In the genomic region with DNA sequence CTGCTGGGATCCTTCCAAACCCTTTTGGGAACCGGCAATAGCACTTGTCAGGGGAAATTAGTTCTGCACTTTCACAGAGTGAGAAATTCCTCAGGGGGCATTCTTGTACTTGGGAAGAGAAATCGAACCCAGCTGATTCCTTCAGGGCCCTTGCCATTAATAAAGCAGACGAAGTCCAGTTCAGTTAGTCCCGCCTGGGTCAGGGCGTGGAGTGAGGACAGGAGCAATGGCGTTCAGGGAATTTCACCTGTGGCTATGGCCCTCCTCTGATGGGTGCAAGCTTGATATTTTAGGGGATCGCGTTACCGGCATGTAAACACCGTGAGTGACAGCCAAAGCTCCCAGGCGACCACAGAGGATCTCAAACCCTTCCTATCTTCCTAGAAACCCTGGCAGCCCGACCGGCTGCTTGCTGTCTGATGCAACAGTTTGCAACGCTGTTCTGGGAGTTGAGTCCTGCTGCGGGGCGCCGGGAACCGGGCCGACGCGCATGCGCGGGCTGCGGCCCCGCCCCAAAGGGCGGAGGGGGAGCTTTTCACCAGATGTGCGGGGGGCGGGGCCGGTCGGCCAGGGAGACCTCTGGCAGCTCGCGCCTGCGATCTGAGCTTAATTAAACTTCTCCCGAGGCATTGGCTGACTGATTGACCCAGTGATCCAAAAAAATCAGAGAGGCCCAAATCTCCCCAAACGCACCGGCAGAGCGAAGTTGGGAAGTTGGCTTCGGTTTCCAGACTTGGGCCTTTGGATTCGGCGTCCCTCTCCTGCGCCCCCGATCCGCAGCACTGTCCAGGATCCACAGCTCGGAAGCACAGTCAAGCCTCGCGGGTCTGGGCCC, we compare ENCODE assay signal across 8 cellular contexts. TPM values are rescaled to one million over a fixed set of nuclear protein-coding genes. Genes with fewer than 3 reads are reported as not detected.
DNase-seq lines count a peak whose midpoint lies in the region; ATAC-seq lines count a peak whose summit lies in the region.

No MANE protein-coding gene starts in this region.

- peak overlapping the region; percentile 76 for H3K27ac Mint-ChIP-seq in activated T-helper 1 cell treated with anti-CD3 and anti-CD28 coated beads, Interleukin-12 subunit alpha, Interleukin-12 subunit beta, Interleukin-2, Interleukin-4 antibody, amounts not matched to agents 30 ng/mL and 10 ng/mL and 1 ng/mL, durations not matched to agents 14 hours and 24 hours and 36 hours
- peak overlapping the region in 1 of 6 donors; percentile 27 for H3K27ac Mint-ChIP-seq in naive B cell

- no peaks in the 10 kb centered on the region for H3K36me3 ChIP-seq in KOPT-K1 (ENCODE audit: insufficient read depth, low read length)

- no peaks in the 10 kb centered on the region for H3K36me3 Mint-ChIP-seq in activated T-helper 1 cell treated with anti-CD3 and anti-CD28 coated beads, Interleukin-12 subunit alpha, Interleukin-12 subunit beta, Interleukin-2, Interleukin-4 antibody, amounts not matched to agents 30 ng/mL and 10 ng/mL and 1 ng/mL, durations not matched to agents 14 hours and 24 hours and 36 hours (ENCODE audit: low read depth)
- H3K36me3 Mint-ChIP-seq in naive B cell, result no peaks in the 10 kb centered on the region

- H3K4me1 Mint-ChIP-seq in activated T-helper 1 cell treated with anti-CD3 and anti-CD28 coated beads, Interleukin-12 subunit alpha, Interleukin-12 subunit beta, Interleukin-2, Interleukin-4 antibody, amounts not matched to agents 30 ng/mL and 10 ng/mL and 1 ng/mL, durations not matched to agents 14 hours and 24 hours and 36 hours (ENCODE audit: low read depth), result peaks cover 36% of the 10 kb centered on the region
- H3K4me1 Mint-ChIP-seq in naive B cell, result peaks cover 3 to 14% (median 9%) of the 10 kb centered on the region in 3 donors

- no peaks in the 10 kb centered on the region for H3K27me3 Mint-ChIP-seq in activated T-helper 1 cell treated with anti-CD3 and anti-CD28 coated beads, Interleukin-12 subunit alpha, Interleukin-12 subunit beta, Interleukin-2, Interleukin-4 antibody, amounts not matched to agents 30 ng/mL and 10 ng/mL and 1 ng/mL, durations not matched to agents 14 hours and 24 hours and 36 hours (ENCODE audit: insufficient read depth)
- peaks cover 25 to 49% (median 29%) of the 10 kb centered on the region in 3 donors for H3K27me3 Mint-ChIP-seq in naive B cell

- DNase-seq in DMS53 (lab: John Stamatoyannopoulos, UW), result peak; percentile 95
- peak; percentile 96 for DNase-seq in RKO (ENCODE audit: low spot score)
- peak; percentile 87 for DNase-seq in activated T-helper 1 cell treated with anti-CD3 and anti-CD28 coated beads, Interleukin-12 subunit alpha, Interleukin-12 subunit beta, Interleukin-2, Interleukin-4 antibody, amounts not matched to agents 30 ng/mL and 10 ng/mL and 1 ng/mL, durations not matched to agents 14 hours and 24 hours and 36 hours (ENCODE audit: low spot score)
- DNase-seq in fibroblast of gingiva (ENCODE audit: low read depth), result peak; percentile 97
- DNase-seq in naive B cell, result peak; percentile 77
- peak; percentile 71 to 86 for DNase-seq in stimulated activated CD8-positive, alpha-beta memory T cell treated with anti-CD3 and anti-CD28 coated beads, Interleukin-7, amount 100 ng/mL, for 4 hours (ENCODE audit: low read depth in 2 of 2)

- peak; percentile 69 for ATAC-seq in GM21786 (IDR thresholded peaks at IDR 0.05; ENCODE audit: unreplicated experiment)
- peak; percentile 66 to 70 for ATAC-seq in naive B cell (ENCODE audit: low read depth in 2 of 2)

- intact Hi-C loops in activated T-helper 1 cell treated with anti-CD3 and anti-CD28 coated beads, Interleukin-12 subunit alpha, Interleukin-12 subunit beta, Interleukin-2, Interleukin-4 antibody, amounts not matched to agents 30 ng/mL and 10 ng/mL and 1 ng/mL, durations not matched to agents 14 hours and 24 hours and 36 hours (cut with micrococcal nuclease), result loop anchor here (1.0 kb wide), 4 partner anchors 52 to 325 kb away; a partner anchor contains a TSS

- peak overlapping the region; percentile 58 for H3K27ac ChIP-seq in KOPT-K1 (ENCODE audit: low read depth, low read length, poor library complexity, severe bottlenecking)

- no peaks in the 10 kb centered on the region for H3K9me3 ChIP-seq in KOPT-K1 (ENCODE audit: insufficient read depth, low read length, poor library complexity, severe bottlenecking)

- peak overlapping the region; percentile 81 for H3K4me3 Mint-ChIP-seq in activated T-helper 1 cell treated with anti-CD3 and anti-CD28 coated beads, Interleukin-12 subunit alpha, Interleukin-12 subunit beta, Interleukin-2, Interleukin-4 antibody, amounts not matched to agents 30 ng/mL and 10 ng/mL and 1 ng/mL, durations not matched to agents 14 hours and 24 hours and 36 hours
- peak overlapping the region; percentile 31 to 90 (median 85) for H3K4me3 Mint-ChIP-seq in naive B cell

- H3K9me3 Mint-ChIP-seq in activated T-helper 1 cell treated with anti-CD3 and anti-CD28 coated beads, Interleukin-12 subunit alpha, Interleukin-12 subunit beta, Interleukin-2, Interleukin-4 antibody, amounts not matched to agents 30 ng/mL and 10 ng/mL and 1 ng/mL, durations not matched to agents 14 hours and 24 hours and 36 hours, result no peaks in the 10 kb centered on the region
- H3K9me3 Mint-ChIP-seq in naive B cell, result no peaks in the 10 kb centered on the region

RNA-seq across cellular contexts. Expression of a gene that starts 34.3 kb away (rescaled TPM):
- total RNA-seq in activated T-helper 1 cell treated with anti-CD3 and anti-CD28 coated beads, Interleukin-12 subunit alpha, Interleukin-12 subunit beta, Interleukin-2, Interleukin-4 antibody, amounts not matched to agents 30 ng/mL and 10 ng/mL and 1 ng/mL, durations not matched to agents 14 hours and 24 hours and 36 hours, result 0.15 and 0.39 TPM in 2 replicates
- not detected for polyA plus RNA-seq in naive B cell (ENCODE audit: low read depth in 6 of 6)

Comparison
In these comparisons a context has a peak if more than half of its experiments do, and no peak if none do; other contexts are left out.
1. Peak in every context shown above with its lines: DNase-seq, ATAC-seq and H3K27ac ChIP-seq.